In genomic region chr22:49918911-49919881, GRCh38 we compare ENCODE assay signal across 8 cellular contexts. TPM values are rescaled to one million over a fixed set of nuclear protein-coding genes. Genes with fewer than 3 reads are reported as not detected.
A peak's percentile ranks its signal among the peaks of the same experiment; 100 is the strongest.
DNase-seq lines count a peak whose midpoint lies in the region; ATAC-seq and TF ChIP-seq lines count a peak whose summit lies in the region.

No MANE protein-coding gene starts in this region.

- H3K27me3 ChIP-seq in skeletal muscle satellite cell (ENCODE audit: control insufficient read depth, insufficient read depth, low read length): no peaks in the 10 kb centered on the region

- H3K27me3 Mint-ChIP-seq in glutamatergic neuron (ENCODE audit: unreplicated experiment): peaks cover 5% of the 10 kb centered on the region

- peaks cover 16% of the 10 kb centered on the region for H3K4me1 ChIP-seq in skeletal muscle satellite cell (ENCODE audit: control insufficient read depth, insufficient read depth, low read length)

- H3K4me3 ChIP-seq in SK-N-MC: peak overlapping the region; percentile 98
- H3K4me3 ChIP-seq in skeletal muscle satellite cell (ENCODE audit: low read length): peak overlapping the region; percentile 83

- H3K36me3 Mint-ChIP-seq in glutamatergic neuron (ENCODE audit: unreplicated experiment): no peaks in the 10 kb centered on the region

- H3K4me1 Mint-ChIP-seq in glutamatergic neuron (ENCODE audit: low read depth, unreplicated experiment): peaks cover 11% of the 10 kb centered on the region

- no peaks in the 10 kb centered on the region for H3K9me3 ChIP-seq in SK-N-MC (ENCODE audit: low read depth, low read length)
- H3K9me3 ChIP-seq in skeletal muscle satellite cell (replicated peaks; ENCODE audit: low read length): no peaks in the 10 kb centered on the region

- H3K9ac ChIP-seq in SK-N-MC (ENCODE audit: insufficient read length) (peak overlapping the region; percentile 75), skeletal muscle satellite cell (ENCODE audit: low read depth, low read length) (peak overlapping the region; percentile 86)

- no peaks in the 10 kb centered on the region; the same call in 1 of the 2 replicates for H3K36me3 ChIP-seq in SK-N-MC (ENCODE audit: insufficient read depth, low read length)
- H3K36me3 ChIP-seq in skeletal muscle satellite cell (ENCODE audit: insufficient read depth, low read length): peaks cover 10% of the 10 kb centered on the region

- TF ChIP-seq CTCF in glutamatergic neuron (IDR thresholded peaks at IDR 0.05; ENCODE audit: partially characterized antibody, unreplicated experiment): no peak

- DNase-seq in SK-N-MC (ENCODE audit: low read depth, low spot score): no peak
- DNase-seq in glutamatergic neuron: no peak
- no peak for DNase-seq in NCI-H2227 (lab: John Stamatoyannopoulos, UW; ENCODE audit: unreplicated experiment)
- DNase-seq in inferior parietal cortex (ENCODE audit: extremely low spot score): no peak
- DNase-seq in Ammon's horn (ENCODE audit: low spot score): no peak
- DNase-seq in NCI-H446 treated with DMSO at 0.1 percent for 48 hours (lab: John Stamatoyannopoulos, UW): no peak

- no peak overlapping the region for H3K27ac ChIP-seq in SK-N-MC

- H3K9me3 Mint-ChIP-seq in glutamatergic neuron (ENCODE audit: unreplicated experiment): peaks cover 9% of the 10 kb centered on the region

- H3K4me2 ChIP-seq in skeletal muscle satellite cell (ENCODE audit: low read length): peak overlapping the region; percentile 98

- peak overlapping the region; percentile 33 for H3K27ac Mint-ChIP-seq in glutamatergic neuron (ENCODE audit: unreplicated experiment)

- H3K4me3 Mint-ChIP-seq in glutamatergic neuron (ENCODE audit: unreplicated experiment): peak overlapping the region; percentile 71

- peak; percentile 1 for ATAC-seq in GM21786 (IDR thresholded peaks at IDR 0.05; ENCODE audit: unreplicated experiment)

RNA-seq across cellular contexts. Expression of gene CRELD2, which starts 0.8 kb away (rescaled TPM):
- 24.9 TPM for total RNA-seq in glutamatergic neuron (ENCODE audit: unreplicated experiment)
- total RNA-seq in skeletal muscle satellite cell (2012; rRNA removed): 72.2 and 86.1 TPM in 2 replicates

RNA-seq across cellular contexts. Expression of gene ALG12, which starts 1.0 kb away (rescaled TPM):
- 14.7 TPM for total RNA-seq in glutamatergic neuron (ENCODE audit: unreplicated experiment)
- total RNA-seq in skeletal muscle satellite cell (2012; rRNA removed): 13.4 and 21.0 TPM in 2 replicates

RNA-seq across cellular contexts. Expression of gene PIM3, which starts 41.4 kb away (rescaled TPM):
- 32.3 TPM for total RNA-seq in glutamatergic neuron (ENCODE audit: unreplicated experiment)
- 18.3 and 25.6 TPM in 2 replicates for total RNA-seq in skeletal muscle satellite cell (2012; rRNA removed)
